ENCODE assay signal across 8 cellular contexts in genomic region chr11:95231881-95232605, GRCh38. TPM values are rescaled to one million over a fixed set of nuclear protein-coding genes. Genes with fewer than 3 reads are reported as not detected.
A peak's percentile ranks its signal among the peaks of the same experiment; 100 is the strongest.
DNase-seq lines count a peak whose midpoint lies in the region; ATAC-seq, FAIRE-seq and TF ChIP-seq lines count a peak whose summit lies in the region.

No MANE protein-coding gene starts in this region.

- ATAC-seq in CD4-positive, alpha-beta T cell (ENCODE audit: poor library complexity), result peak; percentile 8
- ATAC-seq in GM21515 (IDR thresholded peaks at IDR 0.05; ENCODE audit: unreplicated experiment), result peak; percentile 24

- peaks cover 8% of the 10 kb centered on the region for H3K36me3 Mint-ChIP-seq in CD4-positive, alpha-beta T cell (ENCODE audit: low read depth)

- no peaks in the 10 kb centered on the region for H3K9me3 ChIP-seq in CD4-positive, alpha-beta T cell (ENCODE audit: control insufficient read depth, low read length)

- DNase-seq in CD4-positive, alpha-beta T cell, result peak; percentile 53 to 70 (median 62)
- peak; percentile 91 for DNase-seq in NCI-H1092 (lab: John Stamatoyannopoulos, UW)
- DNase-seq in activated CD4-positive, CD25-positive, alpha-beta regulatory T cell treated with anti-CD3 and anti-CD28 coated beads, Interleukin-2, amount 50 U/mL, for 72 hours, result peak; percentile 74
- DNase-seq in choroid plexus epithelial cell (ENCODE audit: low read depth), result peak; percentile 46
- peak; percentile 57 to 61 for DNase-seq in stimulated activated CD4-positive, alpha-beta T cell treated with anti-CD3 and anti-CD28 coated beads, Interleukin-15, amount 100 ng/mL, for 48 hours (ENCODE audit: low read depth in 2 of 2)
- DNase-seq in frontal cortex (ENCODE audit: low spot score in 2 of 2), result no peak

- H3K27ac Mint-ChIP-seq in CD4-positive, alpha-beta T cell, result no peak overlapping the region

- H3K4me1 Mint-ChIP-seq in CD4-positive, alpha-beta T cell (ENCODE audit: low read depth), result peaks cover 41% of the 10 kb centered on the region

- no peaks in the 10 kb centered on the region for H3K9me3 Mint-ChIP-seq in CD4-positive, alpha-beta T cell

- CTCF ChIA-PET in CD4-positive, alpha-beta T cell (lab: Charles Lee), result interaction anchor here (0.6 to 2.6 kb wide), 23 partner anchors 10 to 1057 kb away, joined by 3 to 13 read pairs (median 3); partner anchors contain the start of genes FAM76B and SRSF8

- no peak for TF ChIP-seq CTCF in CD4-positive, alpha-beta T cell (IDR thresholded peaks at IDR 0.05)
- peak; percentile 0 for TF ChIP-seq CTCF in choroid plexus epithelial cell (conservative IDR thresholded peaks at IDR 0.05; ENCODE audit: low read depth, low read length)

- POLR2A ChIA-PET in CD4-positive, alpha-beta T cell (lab: Charles Lee), result interaction anchor here (0.7 to 5.1 kb wide), 66 partner anchors 9 to 1491 kb away, joined by 3 to 158 read pairs (median 5); partner anchors contain the start of genes C11orf54, CCDC82, CEP57 and CWC15

- no peak for FAIRE-seq in frontal cortex (lab: Jason Lieb, UNC)

- H3K4me3 Mint-ChIP-seq in CD4-positive, alpha-beta T cell, result no peak overlapping the region

- no peaks in the 10 kb centered on the region for H3K27me3 ChIP-seq in CD4-positive, alpha-beta T cell (ENCODE audit: control insufficient read depth, insufficient read depth, low read length)
- H3K27me3 ChIP-seq in layer of hippocampus (ENCODE audit: control insufficient read depth, insufficient read depth, low read length), result no peaks in the 10 kb centered on the region

- H3K27me3 Mint-ChIP-seq in CD4-positive, alpha-beta T cell, result no peaks in the 10 kb centered on the region

- H3K27ac ChIP-seq in CD4-positive, alpha-beta T cell (ENCODE audit: low read depth, low read length), result peak overlapping the region; percentile 82
- H3K27ac ChIP-seq in layer of hippocampus (ENCODE audit: low read depth, low read length), result peak overlapping the region; percentile 95

- H3K4me3 ChIP-seq in choroid plexus epithelial cell (ENCODE audit: low read depth, low read length), result peak overlapping the region; percentile 57

- intact Hi-C loops in CD4-positive, alpha-beta T cell (cut with DNase I, micrococcal nuclease), result loop anchor here (1.0 to 10.0 kb wide), 12 partner anchors 17 to 1155 kb away; partner anchors contain the start of genes FAM76B (in 2 of the 2) and CCDC82 (in 1 of the 2)

RNA-seq across cellular contexts. Expression of gene SESN3, which starts 1.0 kb away (rescaled TPM):
- total RNA-seq in CD4-positive, alpha-beta T cell, result 10 to 100 TPM; 63.9 to 69.1 TPM
- total RNA-seq in frontal cortex, result 62.4 TPM

Comparison
In these comparisons a context has a peak if more than half of its experiments do, and no peak if none do; other contexts are left out.
1. DNase-seq: peak in CD4-positive, alpha-beta T cell (10 of 10), NCI-H1092 (single experiment), activated CD4-positive, CD25-positive, alpha-beta regulatory T cell treated with anti-CD3 and anti-CD28 coated beads, Interleukin-2, amount 50 U/mL, for 72 hours (single experiment), choroid plexus epithelial cell (single experiment) and stimulated activated CD4-positive, alpha-beta T cell treated with anti-CD3 and anti-CD28 coated beads, Interleukin-15, amount 100 ng/mL, for 48 hours (2 of 2); none in frontal cortex (0 of 2).